In genomic region chr11:47171856-47172255, GRCh38 we compare ENCODE assay signal across 20 cellular contexts. TPM values are rescaled to one million over a fixed set of nuclear protein-coding genes. Genes with fewer than 3 reads are reported as not detected.
DNase-seq lines count a peak whose midpoint lies in the region; ATAC-seq and TF ChIP-seq lines count a peak whose summit lies in the region.
"Had no signal": no experiment of that assay in that cellular context is flagged by ENCODE, and none has a peak within 500 bp of the region (broad histone marks: within the 10 kb centered on the region; RNA-seq: fewer than 3 reads in every experiment).

No MANE protein-coding gene starts in this region.

- peak overlapping the region; percentile 2 to 46 for H3K27ac Mint-ChIP-seq in natural killer cell
- no peak overlapping the region for H3K27ac Mint-ChIP-seq in natural killer cell treated with Interleukin-12 subunit alpha and Interleukin-12 subunit beta and Interleukin-15 and Interleukin-18, amount 100 ng/mL, for 72 hours
- peak overlapping the region in 4 of 5 experiments; percentile 59 to 82 (median 70) for H3K27ac Mint-ChIP-seq in brain
- H3K27ac Mint-ChIP-seq: CD4-positive, CD25-positive, alpha-beta regulatory T cell had no signal

- H3K36me3 ChIP-seq in muscle layer of colon (ENCODE audit: insufficient read depth, low read length), result peaks cover 76% of the 10 kb centered on the region

- H3K4me3 ChIP-seq in muscle layer of colon (ENCODE audit: low read depth in 1 of 2, low read length in 2 of 2), result no peak overlapping the region
- H3K4me3 ChIP-seq: cardiac muscle cell, heart right ventricle, PC-9 had no signal

- intact Hi-C loops in natural killer cell (cut with micrococcal nuclease), result loop anchor here (10.0 kb wide), 1 partner anchor 233 kb away; the partner anchor contains the start of gene SLC39A13

- H3K27me3 ChIP-seq in muscle layer of colon (ENCODE audit: control insufficient read depth in 1 of 2, insufficient read depth in 2 of 2, low read length in 2 of 2), result no peaks in the 10 kb centered on the region
- H3K27me3 ChIP-seq: cardiac muscle cell, heart right ventricle had no signal

- DNase-seq in natural killer cell (no peak), NCI-H2227 (lab: John Stamatoyannopoulos, UW; ENCODE audit: unreplicated experiment) (no peak), AG20443 (ENCODE audit: low spot score) (no peak)
- no peak for DNase-seq in natural killer cell treated with Interleukin-12 subunit alpha and Interleukin-12 subunit beta and Interleukin-15 and Interleukin-18, amount 100 ng/mL, for 72 hours (ENCODE audit: low spot score)
- DNase-seq: activated CD4-positive, CD25-positive, alpha-beta regulatory T cell; activated CD8-positive, alpha-beta T cell treated with anti-CD3 and anti-CD28 coated beads for 36 hours; activated naive CD4-positive, alpha-beta T cell treated with anti-CD3 and anti-CD28 coated beads, Interleukin-2, amount 50 U/mL, for 16 hours; CD4-positive, CD25-positive, alpha-beta regulatory T cell; GOT3; naive B cell; NCI-H2081; NCI-H446 treated with DMSO at 0.1 percent for 48 hours; PC-9; stimulated activated naive CD8-positive, alpha-beta T cell treated with anti-CD3 and anti-CD28 coated beads, Interleukin-15, amount 100 ng/mL, for 72 hours; trophoblast cell had no signal

- H3K9ac ChIP-seq in muscle layer of colon (ENCODE audit: low read length), result peak overlapping the region; percentile 33

- ATAC-seq in natural killer cell (no peak), GM21528 (IDR thresholded peaks at IDR 0.05; ENCODE audit: low FRiP score, unreplicated experiment) (no peak)
- no peak for ATAC-seq in natural killer cell treated with Interleukin-12 subunit alpha and Interleukin-12 subunit beta and Interleukin-15 and Interleukin-18, amount 100 ng/mL, for 72 hours
- ATAC-seq: activated CD8-positive, alpha-beta T cell treated with anti-CD3 and anti-CD28 coated beads for 36 hours; stimulated activated naive CD8-positive, alpha-beta T cell treated with anti-CD3 and anti-CD28 coated beads, Interleukin-15, amount 100 ng/mL, for 72 hours had no signal

- H3K9me3 ChIP-seq in muscle layer of colon (ENCODE audit: low read length), result no peaks in the 10 kb centered on the region
- H3K9me3 ChIP-seq: heart right ventricle had no signal

- H3K4me1 Mint-ChIP-seq in natural killer cell, result peaks cover 15 to 40% of the 10 kb centered on the region in 2 donors
- H3K4me1 Mint-ChIP-seq in natural killer cell treated with Interleukin-12 subunit alpha and Interleukin-12 subunit beta and Interleukin-15 and Interleukin-18, amount 100 ng/mL, for 72 hours (ENCODE audit: low read depth in 2 of 2), result peaks cover 25 to 29% of the 10 kb centered on the region in 2 donors
- peaks cover 37% of the 10 kb centered on the region for H3K4me1 Mint-ChIP-seq in brain

- H3K4me3 Mint-ChIP-seq in natural killer cell, result no peak overlapping the region
- H3K4me3 Mint-ChIP-seq in natural killer cell treated with Interleukin-12 subunit alpha and Interleukin-12 subunit beta and Interleukin-15 and Interleukin-18, amount 100 ng/mL, for 72 hours, result no peak overlapping the region
- peak overlapping the region in 1 of 5 experiments; percentile 54 for H3K4me3 Mint-ChIP-seq in brain
- H3K4me3 Mint-ChIP-seq: activated CD8-positive, alpha-beta T cell treated with anti-CD3 and anti-CD28 coated beads for 36 hours; CD4-positive, CD25-positive, alpha-beta regulatory T cell; stimulated activated naive CD8-positive, alpha-beta T cell treated with anti-CD3 and anti-CD28 coated beads, Interleukin-15, amount 100 ng/mL, for 72 hours had no signal

- H3K9me3 Mint-ChIP-seq in natural killer cell (no peaks in the 10 kb centered on the region), brain (no peaks in the 10 kb centered on the region)
- no peaks in the 10 kb centered on the region for H3K9me3 Mint-ChIP-seq in natural killer cell treated with Interleukin-12 subunit alpha and Interleukin-12 subunit beta and Interleukin-15 and Interleukin-18, amount 100 ng/mL, for 72 hours
- H3K9me3 Mint-ChIP-seq: activated CD8-positive, alpha-beta T cell treated with anti-CD3 and anti-CD28 coated beads for 36 hours; naive B cell; stimulated activated naive CD8-positive, alpha-beta T cell treated with anti-CD3 and anti-CD28 coated beads, Interleukin-15, amount 100 ng/mL, for 72 hours had no signal

- TF ChIP-seq CTCF in natural killer cell (IDR thresholded peaks at IDR 0.05) (no peak), brain (conservative IDR thresholded peaks at IDR 0.05) (no peak)

- no peaks in the 10 kb centered on the region for H3K27me3 Mint-ChIP-seq in natural killer cell (ENCODE audit: low read depth in 2 of 2)
- no peaks in the 10 kb centered on the region for H3K27me3 Mint-ChIP-seq in natural killer cell treated with Interleukin-12 subunit alpha and Interleukin-12 subunit beta and Interleukin-15 and Interleukin-18, amount 100 ng/mL, for 72 hours
- peaks cover 3% of the 10 kb centered on the region for H3K27me3 Mint-ChIP-seq in brain
- H3K27me3 Mint-ChIP-seq: activated CD8-positive, alpha-beta T cell treated with anti-CD3 and anti-CD28 coated beads for 36 hours; CD4-positive, CD25-positive, alpha-beta regulatory T cell; naive B cell; stimulated activated naive CD8-positive, alpha-beta T cell treated with anti-CD3 and anti-CD28 coated beads, Interleukin-15, amount 100 ng/mL, for 72 hours had no signal

- H3K36me3 Mint-ChIP-seq in natural killer cell (no peaks in the 10 kb centered on the region), brain (peaks cover 50% of the 10 kb centered on the region)
- H3K36me3 Mint-ChIP-seq in natural killer cell treated with Interleukin-12 subunit alpha and Interleukin-12 subunit beta and Interleukin-15 and Interleukin-18, amount 100 ng/mL, for 72 hours, result no peaks in the 10 kb centered on the region

- no peak overlapping the region for H3K27ac ChIP-seq in muscle layer of colon (ENCODE audit: low read depth, low read length)
- H3K27ac ChIP-seq: cardiac muscle cell, PC-9 had no signal

- H3K4me1 ChIP-seq in muscle layer of colon (ENCODE audit: insufficient read depth, low read length), result peaks cover 46% of the 10 kb centered on the region

RNA-seq across cellular contexts. Expression of gene ARFGAP2, which starts 4.8 kb away (rescaled TPM):
- 100 to 1,000 TPM; 199 to 236 (median 228) TPM for total RNA-seq in natural killer cell
- 100 to 1,000 TPM; 117 to 151 TPM for total RNA-seq in natural killer cell treated with Interleukin-12 subunit alpha and Interleukin-12 subunit beta and Interleukin-15 and Interleukin-18, amount 100 ng/mL, for 72 hours
- polyA plus RNA-seq in brain (ENCODE audit: insufficient read depth, low read depth, low replicate concordance), result 59.4 TPM

RNA-seq across cellular contexts. Expression of gene PACSIN3, which starts 14.4 kb away (rescaled TPM):
- total RNA-seq in natural killer cell, result 1 to 10 TPM in 1 of 3 donors, not detected in 2; 1.3 TPM
- 1 to 10 TPM; 1.1 to 4.0 TPM for total RNA-seq in natural killer cell treated with Interleukin-12 subunit alpha and Interleukin-12 subunit beta and Interleukin-15 and Interleukin-18, amount 100 ng/mL, for 72 hours
- polyA plus RNA-seq in brain (ENCODE audit: insufficient read depth, low read depth, low replicate concordance), result 14.3 TPM
- total RNA-seq: CD4-positive, CD25-positive, alpha-beta regulatory T cell had no signal

RNA-seq across cellular contexts. Expression of gene DDB2, which starts 42.9 kb away (rescaled TPM):
- 10 to 100 TPM; 66.0 to 75.4 (median 67.8) TPM for total RNA-seq in natural killer cell
- 10 to 100 TPM; 47.9 to 71.7 TPM for total RNA-seq in natural killer cell treated with Interleukin-12 subunit alpha and Interleukin-12 subunit beta and Interleukin-15 and Interleukin-18, amount 100 ng/mL, for 72 hours
- 16.2 TPM for polyA plus RNA-seq in brain (ENCODE audit: insufficient read depth, low read depth, low replicate concordance)

Comparison
In these comparisons a context has a peak if more than half of its experiments do, and no peak if none do; other contexts are left out.
1. H3K27ac Mint-ChIP-seq: peak in natural killer cell (2 of 2) and brain (4 of 5); none in natural killer cell treated with Interleukin-12 subunit alpha and Interleukin-12 subunit beta and Interleukin-15 and Interleukin-18, amount 100 ng/mL, for 72 hours (0 of 2).